Comparison of ENCODE assay signal across 1 cellular context in genomic region chr4:119084503-119084902, GRCh38.
TF ChIP-seq lines count a peak whose summit lies in the region.

No MANE protein-coding gene starts in this region.

TF ChIP-seq in HEK293, 187 proteins besides CTCF, POLR2A, EP300 and RAD21 (continued from another document):
- TF ChIP-seq ZNF148 (tag by site-specific recombination; IDR thresholded peaks at IDR 0.05; ENCODE audit: borderline replicate concordance) (no peak), ZFP3 (tag by site-specific recombination; IDR thresholded peaks at IDR 0.05; ENCODE audit: low read depth) (no peak)
TF ChIP-seq in HEK293: peak in this region for 1.
